Comparison of ENCODE assay signal across 9 cellular contexts in the genomic region with DNA sequence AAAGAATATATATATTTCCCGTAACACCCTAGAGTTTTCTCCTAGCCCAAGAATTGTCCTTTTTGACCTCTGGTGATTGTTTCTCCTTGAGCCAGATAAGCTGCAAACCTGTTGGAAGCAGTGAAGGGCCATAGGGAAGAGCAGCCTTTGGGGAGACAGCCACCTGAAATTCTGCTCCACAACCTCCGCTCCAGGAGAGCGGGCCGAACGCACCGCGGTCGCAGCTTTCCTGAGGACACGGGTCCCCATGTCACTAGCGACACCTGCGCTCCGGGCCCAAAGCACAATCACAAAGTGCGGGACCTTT. TPM values are rescaled to one million over a fixed set of nuclear protein-coding genes. Genes with fewer than 3 reads are reported as not detected.
DNase-seq lines count a peak whose midpoint lies in the region; TF ChIP-seq lines count a peak whose summit lies in the region.
"Had no signal": no experiment of that assay in that cellular context is flagged by ENCODE, and none has a peak within 500 bp of the region (broad histone marks: within the 10 kb centered on the region; RNA-seq: fewer than 3 reads in every experiment).

No MANE protein-coding gene starts in this region.

- no peak overlapping the region for H3K23ac ChIP-seq in mesendoderm (ENCODE audit: low read length)

- TF ChIP-seq POLR2A in transverse colon (IDR thresholded peaks at IDR 0.05), result no peak

- H3K79me2 ChIP-seq in mesendoderm (ENCODE audit: control insufficient read depth, insufficient read depth, low read length), result peaks cover 26% of the 10 kb centered on the region

- in situ Hi-C loops in transverse colon (cut with MboI; ENCODE audit: low pct_ligation_motif_present in 1 of 4, low pct_unique_long_range_greater_than_20kb in 1 of 4, low sequenced_read_pairs in 3 of 4) (no loop called here), GM13977 (cut with MboI; ENCODE audit: low pct_unique_long_range_greater_than_20kb, low sequenced_read_pairs, unreplicated experiment) (no loop called here)

- peak overlapping the region; percentile 97 for H3K9ac ChIP-seq in mesendoderm (ENCODE audit: low read length)

- no CpG with 5 or more reads among the region's 13 CpGs for WGBS in mesendoderm (ENCODE audit: extremely low coverage, insufficient coverage, low lambda C conversion rate)
- 45% methylated on average over 13 of the region's 13 CpGs; no CpG with 5 or more reads in 1 of the 2 donors for WGBS in transverse colon (ENCODE audit: low coverage in 1 of 2), 2 donors

- H3K27me3 ChIP-seq in mesendoderm (ENCODE audit: insufficient read depth, low read length, poor library complexity) (no peaks in the 10 kb centered on the region), transverse colon (peaks cover 14% of the 10 kb centered on the region)
- H3K27me3 ChIP-seq: MG63 had no signal

- no peak overlapping the region for H2BK15ac ChIP-seq in mesendoderm (replicated peaks; ENCODE audit: low read depth)

- peaks cover 9% of the 10 kb centered on the region for H3K4me1 ChIP-seq in mesendoderm (ENCODE audit: control insufficient read depth, low read depth, low read length)
- peaks cover 0 to 30% (median 4%) of the 10 kb centered on the region in 4 donors for H3K4me1 ChIP-seq in transverse colon

- TF ChIP-seq CTCF in coronary artery (IDR thresholded peaks at IDR 0.05) (no peak), transverse colon (IDR thresholded peaks at IDR 0.05) (no peak), GM13977 (IDR thresholded peaks at IDR 0.05; ENCODE audit: extremely low read depth, insufficient read depth, missing control alignments) (no peak)

- H3K27ac ChIP-seq in coronary artery, result no peak overlapping the region
- no peak overlapping the region for H3K27ac ChIP-seq in mesendoderm (ENCODE audit: low read depth, low read length)
- peak overlapping the region; percentile 88 to 97 (median 91) for H3K27ac ChIP-seq in transverse colon

- no peak overlapping the region for H2AK5ac ChIP-seq in mesendoderm (ENCODE audit: low read length)

- no peak overlapping the region for H4K8ac ChIP-seq in mesendoderm (ENCODE audit: low read depth, low read length)

- no peak overlapping the region for H3K4ac ChIP-seq in mesendoderm (ENCODE audit: low read depth, low read length)

- H3K18ac ChIP-seq in mesendoderm (ENCODE audit: low read length), result peak overlapping the region; percentile 4

- H3K36me3 ChIP-seq in mesendoderm (ENCODE audit: control insufficient read depth, insufficient read depth, low read length), result no peaks in the 10 kb centered on the region
- no peaks in the 10 kb centered on the region for H3K36me3 ChIP-seq in transverse colon
- H3K36me3 ChIP-seq: MG63 had no signal

- H4K5ac ChIP-seq in mesendoderm (ENCODE audit: low read length), result no peak overlapping the region

- H2BK120ac ChIP-seq in mesendoderm (ENCODE audit: low read depth, low read length), result no peak overlapping the region

- H3K4me2 ChIP-seq in mesendoderm (ENCODE audit: low read length), result peak overlapping the region; percentile 7

- H3K4me3 ChIP-seq in coronary artery (peak overlapping the region; percentile 76), mesendoderm (ENCODE audit: low read length) (no peak overlapping the region), transverse colon (peak overlapping the region in 3 of 4 donors; percentile 57 to 78 (median 75))

- peaks cover 11% of the 10 kb centered on the region for H3K79me1 ChIP-seq in mesendoderm (ENCODE audit: low read length)

- intact Hi-C loops in transverse colon (cut with DNase I; ENCODE audit: low total_unique reads), result no loop called here

- peak; percentile 88 for DNase-seq in NCI-H510A treated with DMSO at 0.1 percent for 48 hours (lab: John Stamatoyannopoulos, UW)
- DNase-seq in coronary artery (ENCODE audit: low spot score), result no peak
- DNase-seq in mesendoderm, result no peak
- peak; percentile 47 for DNase-seq in transverse colon
- DNase-seq in AG08395 (ENCODE audit: low spot score), result no peak
- no peak for DNase-seq in GM13977 (ENCODE audit: low spot score)
- DNase-seq in amniotic stem cell (lab: John Stamatoyannopoulos, UW), result no peak

- H3K56ac ChIP-seq in mesendoderm (ENCODE audit: low read length), result peak overlapping the region; percentile 99

- no peak overlapping the region for H2BK5ac ChIP-seq in mesendoderm (ENCODE audit: low read length)

- H3K9me3 ChIP-seq in transverse colon, result no peaks in the 10 kb centered on the region
- H3K9me3 ChIP-seq: MG63 had no signal

- TF ChIP-seq EP300 in transverse colon (IDR thresholded peaks at IDR 0.05; ENCODE audit: low read depth), result no peak

RNA-seq across cellular contexts. Expression of gene DSG2, which starts 0.6 kb away (rescaled TPM):
- polyA plus RNA-seq in mesendoderm (2013, experiment 1 of 2), result 98.2 TPM
- polyA plus RNA-seq in mesendoderm (2013, experiment 2 of 2), result 99.5 TPM
- total RNA-seq in transverse colon, result 100 to 1,000 TPM in 3 of 4 donors, 10 to 100 TPM in 1; 59.3 to 272 (median 198) TPM

RNA-seq across cellular contexts. Expression of gene DSG3, which starts 49.8 kb away (rescaled TPM):
- 0.13 TPM for polyA plus RNA-seq in mesendoderm (2013, experiment 1 of 2)
- polyA plus RNA-seq in mesendoderm (2013, experiment 2 of 2), result 0.11 TPM
- total RNA-seq in transverse colon, result under 1 TPM in 1 of 4 donors, not detected in 3; under 0.01 TPM
- total RNA-seq: activated CD8-positive, alpha-beta memory T cell treated with anti-CD3 and anti-CD28 coated beads for 36 hours had no signal

Comparison
In these comparisons a context has a peak if more than half of its experiments do, and no peak if none do; other contexts are left out.
1. DNase-seq: peak in NCI-H510A treated with DMSO at 0.1 percent for 48 hours (single experiment) and transverse colon (single experiment); none in coronary artery (single experiment), mesendoderm (single experiment), AG08395 (single experiment), GM13977 (single experiment) and amniotic stem cell (single experiment).
2. H3K27ac ChIP-seq: peak in transverse colon (4 of 4); none in coronary artery (0 of 2) and mesendoderm (single experiment).